In genomic region chr7:130216025-130216424, GRCh38 we compare ENCODE assay signal across 17 cellular contexts. TPM values are rescaled to one million over a fixed set of nuclear protein-coding genes. Genes with fewer than 3 reads are reported as not detected.
A peak's percentile ranks its signal among the peaks of the same experiment; 100 is the strongest.
DNase-seq lines count a peak whose midpoint lies in the region; ATAC-seq, FAIRE-seq and TF ChIP-seq lines count a peak whose summit lies in the region.
"Had no signal": no experiment of that assay in that cellular context is flagged by ENCODE, and none has a peak within 500 bp of the region (broad histone marks: within the 10 kb centered on the region; RNA-seq: fewer than 3 reads in every experiment).

No MANE protein-coding gene starts in this region.

- no peaks in the 10 kb centered on the region; the same call in 2 of the 3 replicates for H3K4me1 Mint-ChIP-seq in GM23338
- H3K4me1 Mint-ChIP-seq in stimulated activated effector memory CD8-positive, alpha-beta T cell treated with anti-CD3 and anti-CD28 coated beads, Interleukin-12 subunit alpha, Interleukin-12 subunit beta, amount 100 ng/mL, for 72 hours, result no peaks in the 10 kb centered on the region

- H3K27me3 Mint-ChIP-seq in GM23338 (ENCODE audit: insufficient read depth, low read depth, poor library complexity), result peaks cover 3% of the 10 kb centered on the region

- H4K20me1 ChIP-seq in SK-N-SH (ENCODE audit: insufficient read depth) (no peaks in the 10 kb centered on the region), GM23338 (replicated peaks; ENCODE audit: insufficient read depth) (no peaks in the 10 kb centered on the region), K562 (replicated peaks; ENCODE audit: control insufficient read depth, insufficient read depth, low read length) (no peaks in the 10 kb centered on the region)
- H4K20me1 ChIP-seq: BLaER1 treated with 17β-estradiol and CSF1 and Interleukin-3, amounts not matched to agents 10 nM and 100 nM had no signal

- TF ChIP-seq EP300 in SK-N-SH (IDR thresholded peaks at IDR 0.05; ENCODE audit: borderline replicate concordance in 1 of 2, low read depth in 1 of 2, low read length in 1 of 2) (no peak), K562 (IDR thresholded peaks at IDR 0.05; ENCODE audit: low read length) (no peak)

- intact Hi-C loops in K562 (cut with micrococcal nuclease), result no loop called here

- H3K36me3 Mint-ChIP-seq in GM23338 (ENCODE audit: low read depth), result no peaks in the 10 kb centered on the region
- no peaks in the 10 kb centered on the region for H3K36me3 Mint-ChIP-seq in stimulated activated effector memory CD8-positive, alpha-beta T cell treated with anti-CD3 and anti-CD28 coated beads, Interleukin-12 subunit alpha, Interleukin-12 subunit beta, amount 100 ng/mL, for 72 hours
- H3K36me3 Mint-ChIP-seq: CD8-positive, alpha-beta T cell had no signal

- no peak for FAIRE-seq in K562 (lab: Jason Lieb, UNC)
- FAIRE-seq: H1 had no signal

- no peak overlapping the region for H3K4me3 ChIP-seq in SK-N-SH (ENCODE audit: low read depth in 2 of 2, low read length in 1 of 2)
- no peak overlapping the region for H3K4me3 ChIP-seq in GM23338
- no peak overlapping the region for H3K4me3 ChIP-seq in K562
- H3K4me3 ChIP-seq: BLaER1 treated with 17β-estradiol and CSF1 and Interleukin-3, amounts not matched to agents 10 nM and 100 nM had no signal

- no peaks in the 10 kb centered on the region for H3K27me3 ChIP-seq in SK-N-SH (ENCODE audit: insufficient read depth)
- H3K27me3 ChIP-seq in GM23338 (ENCODE audit: insufficient read depth), result no peaks in the 10 kb centered on the region
- no peaks in the 10 kb centered on the region for H3K27me3 ChIP-seq in K562 (ENCODE audit: control insufficient read depth in 2 of 2, insufficient read depth in 2 of 2, low read length in 2 of 2)
- H3K27me3 ChIP-seq: BLaER1 treated with 17β-estradiol and CSF1 and Interleukin-3, amounts not matched to agents 10 nM and 100 nM had no signal

- no peaks in the 10 kb centered on the region for H3K9me3 Mint-ChIP-seq in GM23338
- H3K9me3 Mint-ChIP-seq in stimulated activated effector memory CD8-positive, alpha-beta T cell treated with anti-CD3 and anti-CD28 coated beads, Interleukin-12 subunit alpha, Interleukin-12 subunit beta, amount 100 ng/mL, for 72 hours, result no peaks in the 10 kb centered on the region
- H3K9me3 Mint-ChIP-seq: CD8-positive, alpha-beta T cell; H9 had no signal

- no peak overlapping the region for H3K27ac ChIP-seq in SK-N-SH (ENCODE audit: low read depth in 2 of 2, low read length in 1 of 2)
- H3K27ac ChIP-seq in GM23338 (ENCODE audit: low read depth), result no peak overlapping the region
- H3K27ac ChIP-seq in K562 (ENCODE audit: extremely low read depth, low read depth, low read length), result no peak overlapping the region
- H3K27ac ChIP-seq: 22Rv1; BLaER1 treated with 17β-estradiol and CSF1 and Interleukin-3, amounts not matched to agents 10 nM and 100 nM had no signal

- no peak overlapping the region for H3K4me3 Mint-ChIP-seq in GM23338
- no peak overlapping the region for H3K4me3 Mint-ChIP-seq in stimulated activated effector memory CD8-positive, alpha-beta T cell treated with anti-CD3 and anti-CD28 coated beads, Interleukin-12 subunit alpha, Interleukin-12 subunit beta, amount 100 ng/mL, for 72 hours
- H3K4me3 Mint-ChIP-seq: CD8-positive, alpha-beta T cell; H9 had no signal

- no peaks in the 10 kb centered on the region for H3K9me2 ChIP-seq in SK-N-SH
- H3K9me2 ChIP-seq in GM23338 (ENCODE audit: insufficient read depth), result no peaks in the 10 kb centered on the region

- no peaks in the 10 kb centered on the region for H3K9me1 ChIP-seq in K562 (ENCODE audit: control insufficient read depth, insufficient read depth, low read length)

- no peaks in the 10 kb centered on the region for H3F3A ChIP-seq in SK-N-SH (replicated peaks; ENCODE audit: insufficient read depth)
- H3F3A ChIP-seq in GM23338 (replicated peaks; ENCODE audit: low read depth), result no peaks in the 10 kb centered on the region

- no TSS peak for BruUV-seq in K562 (replicated peaks; lab: Mats Ljungman, UMichigan)

- ATAC-seq in SK-N-SH treated with all-trans-retinoic acid at 6 μM for 48 hours (peak; percentile 26; the same call in 1 of the 3 replicates), GM23338 (no peak), K562 (peak; percentile 74), HG03139 (IDR thresholded peaks at IDR 0.05; ENCODE audit: unreplicated experiment) (no peak)
- no peak for ATAC-seq in stimulated activated effector memory CD8-positive, alpha-beta T cell treated with anti-CD3 and anti-CD28 coated beads, Interleukin-12 subunit alpha, Interleukin-12 subunit beta, amount 100 ng/mL, for 72 hours
- ATAC-seq: CD8-positive, alpha-beta T cell had no signal

- TF ChIP-seq CTCF in SK-N-SH (IDR thresholded peaks at IDR 0.05) (no peak), GM23338 (conservative IDR thresholded peaks at IDR 0.05; ENCODE audit: low read depth in 2 of 2) (no peak), K562 (IDR thresholded peaks at IDR 0.05 in 2 of 3, conservative IDR thresholded peaks at IDR 0.05 in 1 of 3; ENCODE audit: insufficient read depth in 2 of 3, low read depth in 1 of 3, low read length in 3 of 3) (no peak; a peak in 1 of 6 replicates)

- no peak for DNase-seq in SK-N-SH
- DNase-seq in GM23338 (ENCODE audit: low spot score), result no peak
- peak in 2 of 4 experiments; percentile 34 to 36 for DNase-seq in K562 (ENCODE audit: extremely low read depth in 1 of 4, low spot score in 3 of 4)
- no peak for DNase-seq in stimulated activated effector memory CD8-positive, alpha-beta T cell treated with anti-CD3 and anti-CD28 coated beads, Interleukin-12 subunit alpha, Interleukin-12 subunit beta, amount 100 ng/mL, for 72 hours (ENCODE audit: low spot score in 2 of 2)
- DNase-seq in mucosa of gallbladder (ENCODE audit: low spot score), result no peak
- DNase-seq: Caco-2; CD8-positive, alpha-beta T cell; DMS79 treated with DMSO at 0.1 percent for 48 hours; GF-D8; H9 had no signal

- H3K4me1 ChIP-seq in SK-N-SH (ENCODE audit: control insufficient read depth in 1 of 2, insufficient read depth in 2 of 2, low read depth in 1 of 2, low read length in 1 of 2) (no peaks in the 10 kb centered on the region), GM23338 (ENCODE audit: insufficient read depth) (no peaks in the 10 kb centered on the region), K562 (replicated peaks in 1 of 2; ENCODE audit: control insufficient read depth in 2 of 2, insufficient read depth in 2 of 2, low read length in 2 of 2) (peaks cover 7 to 13% of the 10 kb centered on the region in 2 experiments; a peak in 4 of 5 replicates)
- H3K4me1 ChIP-seq: BLaER1 treated with 17β-estradiol and CSF1 and Interleukin-3, amounts not matched to agents 10 nM and 100 nM; Caco-2 had no signal

- POLR2A ChIA-PET in SK-N-SH (lab: Yijun Ruan, JAX) (no interaction called here), K562 (lab: Yijun Ruan, JAX) (interaction anchor here (0.9 to 1.1 kb wide), 2 partner anchors 9 to 29 kb away, joined by 3 to 6 read pairs; no protein-coding TSS in a partner anchor)

- H3K9me3 ChIP-seq in SK-N-SH (no peaks in the 10 kb centered on the region), K562 (replicated peaks; ENCODE audit: control insufficient read depth, insufficient read depth, low read depth, low read length) (no peaks in the 10 kb centered on the region)
- H3K9me3 ChIP-seq: BLaER1 treated with 17β-estradiol and CSF1 and Interleukin-3, amounts not matched to agents 10 nM and 100 nM; Caco-2 had no signal

- H3K4me2 ChIP-seq in SK-N-SH (no peak overlapping the region), GM23338 (no peak overlapping the region), K562 (ENCODE audit: insufficient read depth, low read length) (no peak overlapping the region)
- H3K4me2 ChIP-seq: BLaER1 treated with 17β-estradiol and CSF1 and Interleukin-3, amounts not matched to agents 10 nM and 100 nM had no signal

- CTCF ChIA-PET in SK-N-SH (lab: Yijun Ruan, JAX), result interaction anchor here (0.8 kb wide), 1 partner anchor 32 kb away, joined by 3 read pairs; no protein-coding TSS in a partner anchor
- CTCF ChIA-PET in K562 (lab: Yijun Ruan, JAX; ENCODE audit: low intra/inter-chr PET ratio), result no interaction called here

- WGBS in SK-N-SH (ENCODE audit: low lambda C conversion rate), result 82% methylated on average over 9 of the region's 9 CpGs
- WGBS in K562 (ENCODE audit: insufficient coverage, low coverage, missing lambda C conversion rate), result 69% methylated on average over 9 of the region's 9 CpGs

- H2AFZ ChIP-seq in SK-N-SH (ENCODE audit: low read depth) (no peak overlapping the region), GM23338 (peak overlapping the region; percentile 84), K562 (ENCODE audit: low read depth, low read length) (peak overlapping the region; percentile 64)

- H3K36me3 ChIP-seq in SK-N-SH (replicated peaks in 1 of 2; ENCODE audit: control insufficient read depth in 1 of 2, insufficient read depth in 2 of 2, low read length in 1 of 2) (no peaks in the 10 kb centered on the region), GM23338 (ENCODE audit: insufficient read depth) (no peaks in the 10 kb centered on the region), K562 (ENCODE audit: control insufficient read depth, insufficient read depth, low read length) (no peaks in the 10 kb centered on the region)
- H3K36me3 ChIP-seq: BLaER1 treated with 17β-estradiol and CSF1 and Interleukin-3, amounts not matched to agents 10 nM and 100 nM had no signal

- H3K79me2 ChIP-seq in SK-N-SH (ENCODE audit: insufficient read depth) (no peaks in the 10 kb centered on the region), GM23338 (replicated peaks; ENCODE audit: insufficient read depth) (no peaks in the 10 kb centered on the region), K562 (ENCODE audit: control insufficient read depth, insufficient read depth, low read length) (no peaks in the 10 kb centered on the region)

- in situ Hi-C loops in K562 (cut with MboI), result no loop called here

- H3K9ac ChIP-seq in SK-N-SH (no peak overlapping the region), K562 (ENCODE audit: insufficient read depth in 1 of 2, low read depth in 2 of 2, low read length in 2 of 2) (no peak overlapping the region)
- H3K9ac ChIP-seq: BLaER1 treated with 17β-estradiol and CSF1 and Interleukin-3, amounts not matched to agents 10 nM and 100 nM had no signal

- H3K27ac Mint-ChIP-seq in GM23338, result no peak overlapping the region
- H3K27ac Mint-ChIP-seq in stimulated activated effector memory CD8-positive, alpha-beta T cell treated with anti-CD3 and anti-CD28 coated beads, Interleukin-12 subunit alpha, Interleukin-12 subunit beta, amount 100 ng/mL, for 72 hours, result peak overlapping the region; percentile 76
- H3K27ac Mint-ChIP-seq: CD8-positive, alpha-beta T cell; H9 had no signal

- TF ChIP-seq RAD21 in SK-N-SH (IDR thresholded peaks at IDR 0.05; ENCODE audit: low read length), result no peak
- TF ChIP-seq RAD21 in K562 (CRISPR knock-in tag; conservative IDR thresholded peaks at IDR 0.05 in 1 of 2, IDR thresholded peaks at IDR 0.05 in 1 of 2), result peak in 1 of 2 experiments; percentile 31; a peak in 2 of 4 replicates

- no peak for TF ChIP-seq POLR2A in K562 (conservative IDR thresholded peaks at IDR 0.05)

RNA-seq across cellular contexts. Expression of gene SSMEM1, which starts 8.4 kb away (rescaled TPM):
- polyA plus RNA-seq in SK-N-SH (2012; rRNA removed), result not detected in 2 replicates
- 0.03 and 0.05 TPM in 2 replicates for polyA plus RNA-seq in SK-N-SH (2012; cell fraction: cytosol; rRNA removed)
- polyA plus RNA-seq in SK-N-SH (2012; cell fraction: nucleus; rRNA removed), result not detected in 2 replicates
- total RNA-seq in GM23338 (2014; rRNA removed; shearing (Covaris generic)), result not detected in 2 replicates
- not detected in 2 replicates for polyA plus RNA-seq in GM23338 (2016; fragmentation: Nextera tagmentation; extraction: Ambion mirVana)
- 0.28 TPM in 1 of 2 replicates, not detected in the other for total RNA-seq in K562 (2011; cell fraction: chromatin; rRNA removed; ENCODE audit: low replicate concordance)
- 0.53 TPM in 1 of 2 replicates, not detected in the other for total RNA-seq in K562 (2011; cell fraction: nucleolus; rRNA removed)
- not detected in 2 replicates for total RNA-seq in K562 (2011; cell fraction: nucleoplasm; rRNA removed)
- total RNA-seq in K562 (2014; rRNA removed), result not detected in 2 replicates
- total RNA-seq in K562 (2014; rRNA removed; fragmentation: Illumina TruSeq; extraction: Trizol), result 0.18 and 0.32 TPM in 2 replicates
- not detected in 2 replicates for total RNA-seq in K562 (2015; rRNA removed; fragmentation: Illumina TruSeq; extraction: Trizol)
- total RNA-seq in K562 (2021), result 0.16 TPM in 1 of 2 replicates, not detected in the other
- polyA plus RNA-seq in K562 (2011; rRNA removed), result 0.12 and 0.13 TPM in 2 replicates
- polyA plus RNA-seq in K562 (2011; cell fraction: cytosol; rRNA removed), result not detected in 2 replicates
- polyA plus RNA-seq in K562 (2011; cell fraction: nucleus; rRNA removed), result not detected in 2 replicates
- polyA plus RNA-seq in K562 (2012), result 0.08 and 0.09 TPM in 2 replicates
- 0.25 TPM in 1 of 2 replicates, not detected in the other for polyA plus RNA-seq in K562 (2014; fragmentation: Illumina TruSeq; extraction: Trizol)
- polyA plus RNA-seq in K562 (2014; fragmentation: Nextera tagmentation; extraction: Ambion mirVana), result under 1 TPM; 0.10 to 0.28 TPM
- polyA plus RNA-seq in K562 (2014; rRNA removed), result not detected in 2 replicates
- 0.21 TPM in 1 of 2 replicates, not detected in the other for polyA minus RNA-seq in K562 (2011; rRNA and poly(A)+ RNA removed)
- polyA minus RNA-seq in K562 (2011; cell fraction: cytosol; rRNA and poly(A)+ RNA removed), result not detected in 2 replicates
- not detected in 2 replicates for polyA minus RNA-seq in K562 (2011; cell fraction: nucleus; rRNA and poly(A)+ RNA removed)
- not detected for total RNA-seq in mucosa of gallbladder
- total RNA-seq: A673; Caco-2; CD8-positive, alpha-beta T cell; H1; H9 had no signal
- polyA plus RNA-seq: AG04450, H1 had no signal

RNA-seq across cellular contexts. Expression of gene TMEM209, which starts 10.8 kb away (rescaled TPM):
- 14.9 and 18.2 TPM in 2 replicates for polyA plus RNA-seq in SK-N-SH (2012; rRNA removed)
- 14.8 and 15.7 TPM in 2 replicates for polyA plus RNA-seq in SK-N-SH (2012; cell fraction: cytosol; rRNA removed)
- 11.4 and 14.6 TPM in 2 replicates for polyA plus RNA-seq in SK-N-SH (2012; cell fraction: nucleus; rRNA removed)
- total RNA-seq in GM23338 (2014; rRNA removed; shearing (Covaris generic)), result 18.6 and 23.6 TPM in 2 replicates
- 21.3 and 26.2 TPM in 2 replicates for polyA plus RNA-seq in GM23338 (2016; fragmentation: Nextera tagmentation; extraction: Ambion mirVana)
- total RNA-seq in K562 (2011; cell fraction: chromatin; rRNA removed; ENCODE audit: low replicate concordance), result 270 and 331 TPM in 2 replicates
- 218 and 221 TPM in 2 replicates for total RNA-seq in K562 (2011; cell fraction: nucleolus; rRNA removed)
- total RNA-seq in K562 (2011; cell fraction: nucleoplasm; rRNA removed), result 322 and 343 TPM in 2 replicates
- 36.8 and 37.9 TPM in 2 replicates for total RNA-seq in K562 (2014; rRNA removed)
- total RNA-seq in K562 (2014; rRNA removed; fragmentation: Illumina TruSeq; extraction: Trizol), result 77.2 and 88.2 TPM in 2 replicates
- total RNA-seq in K562 (2015; rRNA removed; fragmentation: Illumina TruSeq; extraction: Trizol), result 67.3 and 75.1 TPM in 2 replicates
- 68.9 and 76.6 TPM in 2 replicates for total RNA-seq in K562 (2021)
- 116 and 182 TPM in 2 replicates for polyA plus RNA-seq in K562 (2011; rRNA removed)
- 94.0 and 167 TPM in 2 replicates for polyA plus RNA-seq in K562 (2011; cell fraction: cytosol; rRNA removed)
- polyA plus RNA-seq in K562 (2011; cell fraction: nucleus; rRNA removed), result 68.4 and 102 TPM in 2 replicates
- polyA plus RNA-seq in K562 (2012), result 42.4 and 74.7 TPM in 2 replicates
- polyA plus RNA-seq in K562 (2014; fragmentation: Illumina TruSeq; extraction: Trizol), result 72.4 and 88.5 TPM in 2 replicates
- polyA plus RNA-seq in K562 (2014; fragmentation: Nextera tagmentation; extraction: Ambion mirVana), result 10 to 100 TPM; 74.6 to 82.1 TPM
- 42.7 and 48.0 TPM in 2 replicates for polyA plus RNA-seq in K562 (2014; rRNA removed)
- polyA minus RNA-seq in K562 (2011; rRNA and poly(A)+ RNA removed), result 281 and 305 TPM in 2 replicates
- 102 TPM in 2 replicates for polyA minus RNA-seq in K562 (2011; cell fraction: cytosol; rRNA and poly(A)+ RNA removed)
- polyA minus RNA-seq in K562 (2011; cell fraction: nucleus; rRNA and poly(A)+ RNA removed), result 57.1 and 129 TPM in 2 replicates
- 18.9 TPM for total RNA-seq in mucosa of gallbladder

RNA-seq across cellular contexts. Expression of gene CPA2, which starts 50.6 kb away (rescaled TPM):
- 0.03 TPM in 1 of 2 replicates, not detected in the other for polyA plus RNA-seq in SK-N-SH (2012; rRNA removed)
- polyA plus RNA-seq in SK-N-SH (2012; cell fraction: cytosol; rRNA removed), result 0.04 TPM in 1 of 2 replicates, not detected in the other
- polyA plus RNA-seq in SK-N-SH (2012; cell fraction: nucleus; rRNA removed), result 0.05 TPM in 1 of 2 replicates, not detected in the other
- not detected in 2 replicates for total RNA-seq in GM23338 (2014; rRNA removed; shearing (Covaris generic))
- polyA plus RNA-seq in GM23338 (2016; fragmentation: Nextera tagmentation; extraction: Ambion mirVana), result not detected in 2 replicates
- 0.28 and 0.65 TPM in 2 replicates for total RNA-seq in K562 (2011; cell fraction: chromatin; rRNA removed; ENCODE audit: low replicate concordance)
- total RNA-seq in K562 (2011; cell fraction: nucleolus; rRNA removed), result not detected in 2 replicates
- total RNA-seq in K562 (2011; cell fraction: nucleoplasm; rRNA removed), result 0.46 TPM in 1 of 2 replicates, not detected in the other
- total RNA-seq in K562 (2014; rRNA removed), result 0.24 TPM in 1 of 2 replicates, not detected in the other
- not detected in 2 replicates for total RNA-seq in K562 (2014; rRNA removed; fragmentation: Illumina TruSeq; extraction: Trizol)
- not detected in 2 replicates for total RNA-seq in K562 (2015; rRNA removed; fragmentation: Illumina TruSeq; extraction: Trizol)
- total RNA-seq in K562 (2021), result 0.84 and 1.2 TPM in 2 replicates
- polyA plus RNA-seq in K562 (2011; rRNA removed), result 0.11 TPM in 1 of 2 replicates, not detected in the other
- polyA plus RNA-seq in K562 (2011; cell fraction: cytosol; rRNA removed), result not detected in 2 replicates
- polyA plus RNA-seq in K562 (2011; cell fraction: nucleus; rRNA removed), result 0.15 and 0.37 TPM in 2 replicates
- 0.18 TPM in 1 of 2 replicates, not detected in the other for polyA plus RNA-seq in K562 (2012)
- polyA plus RNA-seq in K562 (2014; fragmentation: Illumina TruSeq; extraction: Trizol), result 0.09 TPM in 1 of 2 replicates, not detected in the other
- polyA plus RNA-seq in K562 (2014; fragmentation: Nextera tagmentation; extraction: Ambion mirVana), result under 1 TPM in 1 of 2 experiments, not detected in 1; 0.04 TPM
- 0.05 and 0.20 TPM in 2 replicates for polyA plus RNA-seq in K562 (2014; rRNA removed)
- polyA minus RNA-seq in K562 (2011; rRNA and poly(A)+ RNA removed), result not detected in 2 replicates
- not detected in 2 replicates for polyA minus RNA-seq in K562 (2011; cell fraction: cytosol; rRNA and poly(A)+ RNA removed)
- polyA minus RNA-seq in K562 (2011; cell fraction: nucleus; rRNA and poly(A)+ RNA removed), result not detected in 2 replicates
- 3.3 TPM for total RNA-seq in mucosa of gallbladder
- total RNA-seq: CD8-positive, alpha-beta T cell; H1; H9 had no signal

Comparison
In these comparisons a context has a peak if more than half of its experiments do, and no peak if none do; other contexts are left out.
1. ATAC-seq: peak in SK-N-SH treated with all-trans-retinoic acid at 6 μM for 48 hours (single experiment) and K562 (single experiment); none in GM23338 (single experiment), stimulated activated effector memory CD8-positive, alpha-beta T cell treated with anti-CD3 and anti-CD28 coated beads, Interleukin-12 subunit alpha, Interleukin-12 subunit beta, amount 100 ng/mL, for 72 hours (single experiment) and HG03139 (single experiment).